8 cellular contexts compared by ENCODE assay signal in the genomic region with DNA sequence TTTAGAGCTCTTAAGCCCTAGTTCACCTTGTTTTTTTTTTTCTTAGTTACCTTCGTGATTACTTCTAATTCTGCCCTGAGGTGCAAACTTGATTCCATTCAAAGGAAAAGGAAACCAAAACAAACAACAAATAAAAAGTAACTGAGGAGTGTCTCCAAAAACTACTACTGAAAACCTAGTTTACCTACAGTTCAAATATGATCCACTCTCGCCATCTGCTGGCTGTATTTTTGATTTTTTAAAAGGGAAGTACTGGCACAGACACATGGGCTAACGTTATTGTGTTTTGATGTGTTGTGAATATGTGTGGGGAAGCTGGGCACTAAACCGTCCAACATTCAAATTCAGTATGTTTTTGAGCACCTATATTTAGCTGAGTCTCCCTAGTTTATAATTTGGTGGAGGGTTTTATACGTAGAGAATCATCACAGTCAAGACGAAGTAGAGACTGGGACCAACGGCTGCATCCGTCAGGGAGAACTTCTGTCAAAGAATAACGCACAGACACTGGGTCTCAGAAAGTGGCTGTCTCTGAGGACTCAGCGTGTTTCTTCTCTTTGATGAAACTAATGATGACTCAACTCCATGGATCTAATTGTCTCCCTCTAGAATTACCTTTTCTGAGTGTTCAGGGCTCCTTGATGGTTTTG.
A peak's percentile ranks its signal among the peaks of the same experiment; 100 is the strongest.
DNase-seq lines count a peak whose midpoint lies in the region; ATAC-seq and TF ChIP-seq lines count a peak whose summit lies in the region.

No MANE protein-coding gene starts in this region.

- peak; percentile 36 for TF ChIP-seq CTCF in AG04449 (IDR thresholded peaks at IDR 0.05; ENCODE audit: insufficient read depth, low read length, missing control alignments)
- TF ChIP-seq CTCF in GM12874 (IDR thresholded peaks at IDR 0.05; ENCODE audit: insufficient read depth, low read depth, low read length), result peak; percentile 30; the same call in 1 of the 2 replicates

- no CpG with 5 or more reads among the region's 10 CpGs for WGBS in iPS DF 6.9 (ENCODE audit: insufficient coverage, insufficient read length)

- ATAC-seq in HG03103 (IDR thresholded peaks at IDR 0.05; ENCODE audit: low read depth, unreplicated experiment), result peak; percentile 67
- ATAC-seq in stimulated activated naive B cell treated with anti-CD40 and anti-IgM and Interleukin-4, amounts not matched to agents 10 μg/mL and 1 μg/mL and 100 μg/mL, for 72 hours (replicated peaks), result peak; percentile 50 to 61
- ATAC-seq in activated naive CD8-positive, alpha-beta T cell treated with anti-CD3 and anti-CD28 coated beads, Interleukin-2, amount 50 U/mL, for 24 hours, result no peak

- H3K36me3 ChIP-seq in iPS DF 6.9 (ENCODE audit: control insufficient read depth, insufficient read depth, low read length), result no peaks in the 10 kb centered on the region

- peaks cover 1% of the 10 kb centered on the region; the same call in 1 of the 2 replicates for H3K4me1 ChIP-seq in iPS DF 6.9 (ENCODE audit: control insufficient read depth, insufficient read depth, low read length)

- H3K4me3 ChIP-seq in AG04449 (ENCODE audit: low read depth, low read length), result no peak overlapping the region; the same call in 1 of the 2 replicates
- no peak overlapping the region for H3K4me3 ChIP-seq in iPS DF 6.9 (ENCODE audit: low read length)

- no peaks in the 10 kb centered on the region for H3K36me3 Mint-ChIP-seq in stimulated activated naive B cell treated with anti-CD40 and anti-IgM and Interleukin-4, amounts not matched to agents 10 μg/mL and 1 μg/mL and 100 μg/mL, for 72 hours
- H3K36me3 Mint-ChIP-seq in activated naive CD8-positive, alpha-beta T cell treated with anti-CD3 and anti-CD28 coated beads, Interleukin-2, amount 50 U/mL, for 24 hours (ENCODE audit: low read depth), result no peaks in the 10 kb centered on the region

- H3K27me3 Mint-ChIP-seq in stimulated activated naive B cell treated with anti-CD40 and anti-IgM and Interleukin-4, amounts not matched to agents 10 μg/mL and 1 μg/mL and 100 μg/mL, for 72 hours, result no peaks in the 10 kb centered on the region
- peaks cover 1% of the 10 kb centered on the region for H3K27me3 Mint-ChIP-seq in activated naive CD8-positive, alpha-beta T cell treated with anti-CD3 and anti-CD28 coated beads, Interleukin-2, amount 50 U/mL, for 24 hours

- no peak overlapping the region for H3K27ac ChIP-seq in iPS DF 6.9 (ENCODE audit: low read length)

- DNase-seq in AG04449 (ENCODE audit: low read depth, low spot score) (peak; percentile 12), NCI-H2227 (lab: John Stamatoyannopoulos, UW; ENCODE audit: unreplicated experiment) (peak; percentile 89), amniotic epithelial cell (ENCODE audit: low read depth) (peak; percentile 59), iPS DF 6.9 (ENCODE audit: low read depth, low spot score) (peak; percentile 52)
- DNase-seq in stimulated activated naive B cell treated with anti-CD40 and anti-IgM and Interleukin-4, amounts not matched to agents 10 μg/mL and 1 μg/mL and 100 μg/mL, for 72 hours, result no peak
- no peak for DNase-seq in activated naive CD8-positive, alpha-beta T cell treated with anti-CD3 and anti-CD28 coated beads, Interleukin-2, amount 50 U/mL, for 24 hours

- CTCF ChIA-PET in AG04449 (lab: Yijun Ruan, JAX), result interaction anchor here (0.6 to 4.7 kb wide), 31 partner anchors 9 to 1568 kb away, joined by 3 to 30 read pairs (median 4); partner anchors contain the start of gene MKKS

- no peak overlapping the region for H3K4me3 Mint-ChIP-seq in stimulated activated naive B cell treated with anti-CD40 and anti-IgM and Interleukin-4, amounts not matched to agents 10 μg/mL and 1 μg/mL and 100 μg/mL, for 72 hours
- H3K4me3 Mint-ChIP-seq in activated naive CD8-positive, alpha-beta T cell treated with anti-CD3 and anti-CD28 coated beads, Interleukin-2, amount 50 U/mL, for 24 hours, result no peak overlapping the region

- POLR2A ChIA-PET in AG04449 (lab: Yijun Ruan, JAX), result no interaction called here

- H3K27ac Mint-ChIP-seq in stimulated activated naive B cell treated with anti-CD40 and anti-IgM and Interleukin-4, amounts not matched to agents 10 μg/mL and 1 μg/mL and 100 μg/mL, for 72 hours, result no peak overlapping the region
- no peak overlapping the region for H3K27ac Mint-ChIP-seq in activated naive CD8-positive, alpha-beta T cell treated with anti-CD3 and anti-CD28 coated beads, Interleukin-2, amount 50 U/mL, for 24 hours

- no peaks in the 10 kb centered on the region for H3K27me3 ChIP-seq in iPS DF 6.9 (ENCODE audit: control insufficient read depth, insufficient read depth, low read length)

- H3K9me3 Mint-ChIP-seq in stimulated activated naive B cell treated with anti-CD40 and anti-IgM and Interleukin-4, amounts not matched to agents 10 μg/mL and 1 μg/mL and 100 μg/mL, for 72 hours, result no peaks in the 10 kb centered on the region
- H3K9me3 Mint-ChIP-seq in activated naive CD8-positive, alpha-beta T cell treated with anti-CD3 and anti-CD28 coated beads, Interleukin-2, amount 50 U/mL, for 24 hours, result no peaks in the 10 kb centered on the region

- no peaks in the 10 kb centered on the region for H3K9me3 ChIP-seq in iPS DF 6.9 (ENCODE audit: control insufficient read depth, insufficient read depth, low read length)

- no peaks in the 10 kb centered on the region for H3K4me1 Mint-ChIP-seq in stimulated activated naive B cell treated with anti-CD40 and anti-IgM and Interleukin-4, amounts not matched to agents 10 μg/mL and 1 μg/mL and 100 μg/mL, for 72 hours
- no peaks in the 10 kb centered on the region for H3K4me1 Mint-ChIP-seq in activated naive CD8-positive, alpha-beta T cell treated with anti-CD3 and anti-CD28 coated beads, Interleukin-2, amount 50 U/mL, for 24 hours

Comparison
In these comparisons a context has a peak if more than half of its experiments do, and no peak if none do; other contexts are left out.
1. DNase-seq: peak in AG04449 (single experiment), NCI-H2227 (single experiment), amniotic epithelial cell (single experiment) and iPS DF 6.9 (single experiment); none in stimulated activated naive B cell treated with anti-CD40 and anti-IgM and Interleukin-4, amounts not matched to agents 10 μg/mL and 1 μg/mL and 100 μg/mL, for 72 hours (single experiment) and activated naive CD8-positive, alpha-beta T cell treated with anti-CD3 and anti-CD28 coated beads, Interleukin-2, amount 50 U/mL, for 24 hours (single experiment).